ENCODE assay signal across 20 cellular contexts in genomic region chr3:48047841-48048456, GRCh38. TPM values are rescaled to one million over a fixed set of nuclear protein-coding genes. Genes with fewer than 3 reads are reported as not detected.
DNase-seq lines count a peak whose midpoint lies in the region; ATAC-seq, FAIRE-seq and TF ChIP-seq lines count a peak whose summit lies in the region.
"Had no signal": no experiment of that assay in that cellular context is flagged by ENCODE, and none has a peak within 500 bp of the region (broad histone marks: within the 10 kb centered on the region; RNA-seq: fewer than 3 reads in every experiment).

No MANE protein-coding gene starts in this region.

- H3K9me3 ChIP-seq in cardiac muscle cell (ENCODE audit: low read depth): no peaks in the 10 kb centered on the region
- no peaks in the 10 kb centered on the region for H3K9me3 ChIP-seq in small intestine (ENCODE audit: control insufficient read depth, low read depth)
- H3K9me3 ChIP-seq: neutrophil, right lobe of liver, SJCRH30, testis had no signal

- H3K27ac ChIP-seq in cardiac muscle cell: peak overlapping the region; percentile 32
- H3K27ac ChIP-seq in small intestine (ENCODE audit: low read depth in 1 of 2, low read length in 1 of 2): no peak overlapping the region
- no peak overlapping the region for H3K27ac ChIP-seq in coronary artery
- H3K27ac ChIP-seq: neutrophil, right lobe of liver, SJCRH30, testis had no signal

- H3K4me3 ChIP-seq in cardiac muscle cell (no peak overlapping the region), epithelial cell of esophagus (ENCODE audit: low read length) (no peak overlapping the region), small intestine (ENCODE audit: low read depth in 1 of 2, low read length in 2 of 2) (no peak overlapping the region), coronary artery (no peak overlapping the region)
- H3K4me3 ChIP-seq: right lobe of liver, SJCRH30, testis had no signal

- intact Hi-C loops in cardiac septum (cut with DNase I): no loop called here

- no peak for FAIRE-seq in small intestine (lab: Jason Lieb, UNC)
- FAIRE-seq: D721Med, GM18507, islet of Langerhans had no signal

- H3K36me3 ChIP-seq in cardiac muscle cell (no peaks in the 10 kb centered on the region), small intestine (ENCODE audit: control insufficient read depth in 2 of 2, insufficient read depth in 2 of 2, low read length in 2 of 2) (peaks cover 0 to 4% of the 10 kb centered on the region in 2 donors)
- H3K36me3 ChIP-seq: neutrophil, right lobe of liver had no signal

- ATAC-seq in HG02798 (IDR thresholded peaks at IDR 0.05; ENCODE audit: poor library complexity, unreplicated experiment): no peak

- peaks cover 6% of the 10 kb centered on the region for H3K4me1 ChIP-seq in cardiac muscle cell (ENCODE audit: low read depth)
- no peaks in the 10 kb centered on the region for H3K4me1 ChIP-seq in small intestine (ENCODE audit: control insufficient read depth in 2 of 2, insufficient read depth in 1 of 2, low read depth in 1 of 2, low read length in 1 of 2)
- H3K4me1 ChIP-seq: right lobe of liver, SJCRH30 had no signal

- no peaks in the 10 kb centered on the region for H3K27me3 ChIP-seq in cardiac muscle cell
- H3K27me3 ChIP-seq in small intestine (ENCODE audit: control insufficient read depth in 2 of 2, insufficient read depth in 2 of 2, low read length in 2 of 2): no peaks in the 10 kb centered on the region
- H3K27me3 ChIP-seq: neutrophil, right lobe of liver, SJCRH30, testis had no signal

- peak in 1 of 2 donors; percentile 46 for DNase-seq in cardiac muscle cell (ENCODE audit: low read depth in 1 of 2, low spot score in 1 of 2)
- DNase-seq in cardiac septum (ENCODE audit: low spot score): no peak
- peak; percentile 56 for DNase-seq in OCI-M1 (lab: John Stamatoyannopoulos, UW)
- peak; percentile 30 for DNase-seq in epithelial cell of esophagus (ENCODE audit: low read depth)
- peak; percentile 13 for DNase-seq in small intestine
- DNase-seq in coronary artery (ENCODE audit: low spot score): no peak
- DNase-seq in stimulated activated CD8-positive, alpha-beta memory T cell treated with anti-CD3 and anti-CD28 coated beads, Interleukin-4, amount 100 ng/mL, for 48 hours: no peak
- DNase-seq: activated T-cell treated with anti-CD3 and anti-CD28 coated beads, Interleukin-2, amount 50 U/mL, for 1 hour; AML-193; midbrain; NK-92 treated with Interleukin-12 subunit alpha and Interleukin-12 subunit beta, amount 100 ng/mL, for 24 hours; right lobe of liver; stimulated activated CD4-positive, alpha-beta T cell treated with anti-CD3 and anti-CD28 coated beads, Interleukin-4, amount 100 ng/mL, for 1 hour; testis had no signal

- TF ChIP-seq CTCF in cardiac muscle cell (IDR thresholded peaks at IDR 0.05; ENCODE audit: low read depth, low read length) (no peak), epithelial cell of esophagus (IDR thresholded peaks at IDR 0.05; ENCODE audit: insufficient read depth, low read depth, low read length, missing control alignments) (no peak), coronary artery (IDR thresholded peaks at IDR 0.05) (no peak)

RNA-seq across cellular contexts. Expression of gene MAP4, which starts 31.7 kb away (rescaled TPM):
- total RNA-seq in cardiac muscle cell: 133 and 138 TPM in 2 replicates
- 136 and 145 TPM in 2 replicates for polyA plus RNA-seq in cardiac muscle cell
- total RNA-seq in cardiac septum: 1,491 TPM
- 10 to 100 TPM; 30.0 to 74.2 (median 37.1) TPM for polyA plus RNA-seq in small intestine

Comparison
In these comparisons a context has a peak if more than half of its experiments do, and no peak if none do; other contexts are left out.
1. RNA of gene MAP4, which starts 31.7 kb away (total RNA-seq): 1,491 TPM in cardiac septum (single experiment); 133 to 138 TPM in cardiac muscle cell; every median in the first group is over 10 times any median in the second.
2. DNase-seq: peak in OCI-M1 (single experiment), epithelial cell of esophagus (single experiment) and small intestine (single experiment); none in cardiac septum (single experiment), coronary artery (single experiment) and stimulated activated CD8-positive, alpha-beta memory T cell treated with anti-CD3 and anti-CD28 coated beads, Interleukin-4, amount 100 ng/mL, for 48 hours (single experiment).